Comparison of ENCODE assay signal across 1 cellular context in the genomic region with DNA sequence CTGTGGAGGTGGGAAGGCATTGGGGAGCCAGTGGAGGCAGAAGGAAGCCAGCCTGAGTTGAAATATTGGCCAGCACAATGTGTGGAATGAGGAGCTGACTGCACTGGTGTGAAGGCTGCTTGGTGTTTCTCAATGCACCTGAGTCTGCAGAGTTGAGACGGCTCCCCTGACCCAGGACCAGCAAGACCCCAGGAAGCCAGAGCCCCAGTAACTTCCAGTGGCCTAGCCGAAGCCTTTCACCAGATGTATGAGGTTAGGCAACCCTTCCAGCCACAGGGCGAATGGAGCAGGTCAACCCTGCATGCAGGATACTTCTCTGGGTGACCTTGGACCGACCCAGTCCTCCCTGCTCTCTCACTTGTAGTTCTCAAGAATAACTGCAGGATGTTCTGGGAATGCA.
TF ChIP-seq lines count a peak whose summit lies in the region.

No MANE protein-coding gene starts in this region.

TF ChIP-seq in K562, 482 proteins besides CTCF, POLR2A, EP300 and RAD21:
- TF ChIP-seq ESRRA (IDR thresholded peaks at IDR 0.05; ENCODE audit: borderline replicate concordance, low read depth) (0 out of 2 replicates have a peak, but pooled peaks have one; percentile 17), CREBBP (IDR thresholded peaks at IDR 0.05; ENCODE audit: low read depth, low read length) (no peak)
TF ChIP-seq in K562: peak in this region for 1.
